Comparison of ENCODE assay signal across 1 cellular context in genomic region chr3:127134887-127135240, GRCh38.
TF ChIP-seq lines count a peak whose summit lies in the region.

No MANE protein-coding gene starts in this region.

TF ChIP-seq in H1, 55 proteins besides CTCF, POLR2A, EP300 and RAD21:
- TF ChIP-seq SRF (IDR thresholded peaks at IDR 0.05; ENCODE audit: low read depth, low read length) (no peak), CBX5 (IDR thresholded peaks at IDR 0.05; ENCODE audit: low read depth, low read length) (no peak), BACH1 (IDR thresholded peaks at IDR 0.05; ENCODE audit: low read length) (no peak), SP4 (IDR thresholded peaks at IDR 0.05; ENCODE audit: low read length) (no peak), SAP30 (IDR thresholded peaks at IDR 0.05; ENCODE audit: insufficient read depth, insufficient replicate concordance, low read length) (no peak), NANOG (IDR thresholded peaks at IDR 0.05; ENCODE audit: insufficient read depth, low read depth, low read length, poor library complexity, severe bottlenecking) (no peak), KDM5A (IDR thresholded peaks at IDR 0.05; ENCODE audit: low read length) (no peak), CREB1 (IDR thresholded peaks at IDR 0.05) (no peak), E2F6 (IDR thresholded peaks at IDR 0.05) (no peak)
